2 cellular contexts compared by ENCODE assay signal in genomic region chr20:50032955-50033666, GRCh38.
TF ChIP-seq lines count a peak whose summit lies in the region.

No MANE protein-coding gene starts in this region.

TF ChIP-seq in WTC11, 78 proteins besides CTCF, POLR2A, EP300 and RAD21:
- TF ChIP-seq ZNF121 (CRISPR knock-in tag; IDR thresholded peaks at IDR 0.05) (0 out of 2 replicates have a peak, but pooled peaks have one; percentile 39), RELA (CRISPR knock-in tag; IDR thresholded peaks at IDR 0.05; ENCODE audit: borderline replicate concordance) (no peak), FOXP1 (CRISPR knock-in tag; IDR thresholded peaks at IDR 0.05; ENCODE audit: borderline replicate concordance) (no peak)
TF ChIP-seq in WTC11: peak in this region for 1.

TF ChIP-seq in HepG2, 621 proteins besides CTCF, POLR2A, EP300 and RAD21 (continues in another document):
- TF ChIP-seq FOXA1 (IDR thresholded peaks at IDR 0.05) (no peak), FOXA1 (CRISPR knock-in tag; IDR thresholded peaks at IDR 0.05) (0 out of 2 replicates have a peak, but pooled peaks have one; percentile 33), HMGXB4 (CRISPR knock-in tag; IDR thresholded peaks at IDR 0.05; ENCODE audit: borderline replicate concordance in 1 of 2, low read depth in 1 of 2) (0 out of 4 replicates have a peak, but pooled peaks of 1 of the 2 experiments have one; percentile 6), ZNF770 (CRISPR knock-in tag; IDR thresholded peaks at IDR 0.05) (0 out of 2 replicates have a peak, but pooled peaks have one; percentile 35), SIX1 (CRISPR knock-in tag; IDR thresholded peaks at IDR 0.05; ENCODE audit: borderline replicate concordance) (peak; percentile 84; the same call in 1 of the 2 replicates), SIX4 (CRISPR knock-in tag; IDR thresholded peaks at IDR 0.05) (peak; percentile 14; the same call in 1 of the 2 replicates), REPIN1 (CRISPR knock-in tag; IDR thresholded peaks at IDR 0.05; ENCODE audit: borderline replicate concordance, low read depth) (no peak), CHCHD3 (CRISPR knock-in tag; IDR thresholded peaks at IDR 0.05) (0 out of 2 replicates have a peak, but pooled peaks have one; percentile 37), POGK (CRISPR knock-in tag; conservative IDR thresholded peaks at IDR 0.05) (0 out of 2 replicates have a peak, but pooled peaks have one; percentile 44), ATF7-NPFF (CRISPR knock-in tag; IDR thresholded peaks at IDR 0.05; ENCODE audit: low read depth) (peak; percentile 47; the same call in 1 of the 2 replicates), ZFP91 (CRISPR knock-in tag; IDR thresholded peaks at IDR 0.05; ENCODE audit: borderline replicate concordance) (0 out of 2 replicates have a peak, but pooled peaks have one; percentile 8), THAP7 (CRISPR knock-in tag; IDR thresholded peaks at IDR 0.05) (no peak), ZFP90 (CRISPR knock-in tag; IDR thresholded peaks at IDR 0.05; ENCODE audit: borderline replicate concordance) (no peak), IRF2 (CRISPR knock-in tag; IDR thresholded peaks at IDR 0.05) (no peak), FOXP1 (IDR thresholded peaks at IDR 0.05) (no peak), FOXP1 (CRISPR knock-in tag; IDR thresholded peaks at IDR 0.05) (peak; percentile 59), ZNF234 (CRISPR knock-in tag; conservative IDR thresholded peaks at IDR 0.05) (peak; percentile 67; the same call in 1 of the 2 replicates), NFE2L1 (CRISPR knock-in tag; IDR thresholded peaks at IDR 0.05; ENCODE audit: borderline replicate concordance) (no peak), ARID4A (CRISPR knock-in tag; IDR thresholded peaks at IDR 0.05; ENCODE audit: borderline replicate concordance) (no peak), ZNF121 (CRISPR knock-in tag; IDR thresholded peaks at IDR 0.05) (peak; percentile 95), FOSL2 (CRISPR knock-in tag; IDR thresholded peaks at IDR 0.05) (no peak), SOX6 (IDR thresholded peaks at IDR 0.05) (no peak), SOX6 (CRISPR knock-in tag; IDR thresholded peaks at IDR 0.05) (0 out of 2 replicates have a peak, but pooled peaks have one; percentile 5), ZNF549 (CRISPR knock-in tag; IDR thresholded peaks at IDR 0.05) (no peak), FOXP4 (CRISPR knock-in tag; IDR thresholded peaks at IDR 0.05) (peak; percentile 61), MAFG (CRISPR knock-in tag; IDR thresholded peaks at IDR 0.05) (0 out of 2 replicates have a peak, but pooled peaks have one; percentile 42), ZNF772 (CRISPR knock-in tag; IDR thresholded peaks at IDR 0.05) (no peak), MYC (CRISPR knock-in tag; IDR thresholded peaks at IDR 0.05; ENCODE audit: borderline replicate concordance) (peak; percentile 24; the same call in 1 of the 2 replicates), HNF4G (IDR thresholded peaks at IDR 0.05; ENCODE audit: borderline replicate concordance, low read depth, low read length) (no peak), HNF4G (CRISPR knock-in tag; IDR thresholded peaks at IDR 0.05; ENCODE audit: borderline replicate concordance, low read depth) (no peak)
- TF ChIP-seq, protein P1, sequence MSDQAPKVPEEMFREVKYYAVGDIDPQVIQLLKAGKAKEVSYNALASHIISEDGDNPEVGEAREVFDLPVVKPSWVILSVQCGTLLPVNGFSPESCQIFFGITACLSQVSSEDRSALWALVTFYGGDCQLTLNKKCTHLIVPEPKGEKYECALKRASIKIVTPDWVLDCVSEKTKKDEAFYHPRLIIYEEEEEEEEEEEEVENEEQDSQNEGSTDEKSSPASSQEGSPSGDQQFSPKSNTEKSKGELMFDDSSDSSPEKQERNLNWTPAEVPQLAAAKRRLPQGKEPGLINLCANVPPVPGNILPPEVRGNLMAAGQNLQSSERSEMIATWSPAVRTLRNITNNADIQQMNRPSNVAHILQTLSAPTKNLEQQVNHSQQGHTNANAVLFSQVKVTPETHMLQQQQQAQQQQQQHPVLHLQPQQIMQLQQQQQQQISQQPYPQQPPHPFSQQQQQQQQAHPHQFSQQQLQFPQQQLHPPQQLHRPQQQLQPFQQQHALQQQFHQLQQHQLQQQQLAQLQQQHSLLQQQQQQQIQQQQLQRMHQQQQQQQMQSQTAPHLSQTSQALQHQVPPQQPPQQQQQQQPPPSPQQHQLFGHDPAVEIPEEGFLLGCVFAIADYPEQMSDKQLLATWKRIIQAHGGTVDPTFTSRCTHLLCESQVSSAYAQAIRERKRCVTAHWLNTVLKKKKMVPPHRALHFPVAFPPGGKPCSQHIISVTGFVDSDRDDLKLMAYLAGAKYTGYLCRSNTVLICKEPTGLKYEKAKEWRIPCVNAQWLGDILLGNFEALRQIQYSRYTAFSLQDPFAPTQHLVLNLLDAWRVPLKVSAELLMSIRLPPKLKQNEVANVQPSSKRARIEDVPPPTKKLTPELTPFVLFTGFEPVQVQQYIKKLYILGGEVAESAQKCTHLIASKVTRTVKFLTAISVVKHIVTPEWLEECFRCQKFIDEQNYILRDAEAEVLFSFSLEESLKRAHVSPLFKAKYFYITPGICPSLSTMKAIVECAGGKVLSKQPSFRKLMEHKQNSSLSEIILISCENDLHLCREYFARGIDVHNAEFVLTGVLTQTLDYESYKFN (CRISPR knock-in tag; conservative IDR thresholded peaks at IDR 0.05), result no peak
- TF ChIP-seq, protein P2, sequence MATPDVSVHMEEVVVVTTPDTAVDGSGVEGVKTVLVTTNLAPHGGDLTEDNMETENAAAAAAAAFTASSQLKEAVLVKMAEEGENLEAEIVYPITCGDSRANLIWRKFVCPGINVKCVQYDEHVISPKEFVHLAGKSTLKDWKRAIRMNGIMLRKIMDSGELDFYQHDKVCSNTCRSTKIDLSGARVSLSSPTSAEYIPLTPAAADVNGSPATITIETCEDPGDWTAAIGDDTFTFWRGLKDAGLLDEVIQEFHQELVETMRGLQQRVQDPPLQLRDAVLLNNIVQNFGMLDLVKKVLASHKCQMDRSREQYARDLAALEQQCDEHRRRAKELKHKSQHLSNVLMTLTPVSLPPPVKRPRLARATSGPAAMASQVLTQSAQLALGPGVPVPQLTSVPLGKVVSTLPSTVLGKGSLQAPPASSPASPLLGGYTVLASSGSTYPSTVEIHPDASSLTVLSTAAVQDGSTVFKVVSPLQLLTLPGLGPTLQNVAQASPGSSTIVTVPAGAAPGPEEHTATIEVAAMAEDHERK (CRISPR knock-in tag; IDR thresholded peaks at IDR 0.05; ENCODE audit: low read depth), result no peak
